ENCODE assay signal across 8 cellular contexts in genomic region chr9:96417051-96417586, GRCh38. TPM values are rescaled to one million over a fixed set of nuclear protein-coding genes. Genes with fewer than 3 reads are reported as not detected.
DNase-seq lines count a peak whose midpoint lies in the region; ATAC-seq and TF ChIP-seq lines count a peak whose summit lies in the region.

No MANE protein-coding gene starts in this region.

- in situ Hi-C loops in transverse colon (cut with MboI; ENCODE audit: low pct_ligation_motif_present in 1 of 4, low pct_unique_long_range_greater_than_20kb in 1 of 4, low sequenced_read_pairs in 3 of 4), result no loop called here

- peak overlapping the region; percentile 84 for H3K4me3 ChIP-seq in GM23338
- peak overlapping the region; percentile 95 for H3K4me3 ChIP-seq in adipocyte (ENCODE audit: low read length)
- peak overlapping the region; percentile 42 to 97 (median 78) for H3K4me3 ChIP-seq in heart left ventricle
- H3K4me3 ChIP-seq in transverse colon, result peak overlapping the region; percentile 67 to 85 (median 72)

- 0 to 1% (median 0%) methylated on average over 34 to 50 of the region's 50 CpGs for WGBS in heart left ventricle, 4 donors
- 0% methylated on average over 32 of the region's 50 CpGs; no CpG with 5 or more reads in 1 of the 2 donors for WGBS in transverse colon (ENCODE audit: low coverage in 1 of 2), 2 donors

- peak; percentile 14 for TF ChIP-seq EP300 in transverse colon (IDR thresholded peaks at IDR 0.05; ENCODE audit: low read depth)

- peak overlapping the region; percentile 94 for H3K4me3 Mint-ChIP-seq in Calu3 (ENCODE audit: low read depth, unreplicated experiment)
- H3K4me3 Mint-ChIP-seq in GM23338, result peak overlapping the region; percentile 94

- H3K27me3 Mint-ChIP-seq in Calu3 (ENCODE audit: unreplicated experiment) (no peaks in the 10 kb centered on the region), GM23338 (ENCODE audit: insufficient read depth, low read depth, poor library complexity) (peaks cover 15% of the 10 kb centered on the region)

- TF ChIP-seq POLR2A in heart left ventricle (IDR thresholded peaks at IDR 0.05) (peak in 1 of 2 donors; percentile 63), transverse colon (IDR thresholded peaks at IDR 0.05) (peak; percentile 90)

- CTCF ChIA-PET in Calu3 (lab: Charles Lee), result no interaction called here

- H3K36me3 Mint-ChIP-seq in Calu3 (ENCODE audit: insufficient read depth, unreplicated experiment), result peaks cover 33% of the 10 kb centered on the region
- peaks cover 6% of the 10 kb centered on the region; the same call in 2 of the 3 replicates for H3K36me3 Mint-ChIP-seq in GM23338 (ENCODE audit: low read depth)

- H3K9me3 ChIP-seq in adipocyte (ENCODE audit: control insufficient read depth, low read length) (no peaks in the 10 kb centered on the region), heart left ventricle (no peaks in the 10 kb centered on the region), transverse colon (no peaks in the 10 kb centered on the region)

- H3K4me2 ChIP-seq in GM23338, result peak overlapping the region; percentile 96

- intact Hi-C loops in Calu3 (cut with micrococcal nuclease; ENCODE audit: unreplicated experiment), result loop anchor here (2.0 to 5.0 kb wide), 2 partner anchors 26 to 85 kb away; no protein-coding TSS in a partner anchor
- intact Hi-C loops in heart left ventricle (cut with DNase I), result loop anchor here in 5 of 10 donors (1.0 to 10.0 kb wide), 7 partner anchors 34 to 240 kb away; partner anchors contain the start of genes SLC35D2 (in 4 of the 5), HABP4 (in 1 of the 5) and PRXL2C (in 1 of the 5)
- intact Hi-C loops in posterior cingulate gyrus (cut with DNase I), result loop anchor here (5.0 kb wide), 2 partner anchors 35 to 75 kb away; partner anchors contain the start of gene SLC35D2
- intact Hi-C loops in transverse colon (cut with DNase I; ENCODE audit: low total_unique reads), result loop anchor here (10.0 kb wide), 1 partner anchor 238 kb away; the partner anchor contains the start of gene PRXL2C

- H2AFZ ChIP-seq in GM23338, result no peak overlapping the region; the same call in 1 of the 2 replicates

- peak overlapping the region; percentile 61 for H3K27ac Mint-ChIP-seq in Calu3 (ENCODE audit: unreplicated experiment)
- peak overlapping the region; percentile 92 for H3K27ac Mint-ChIP-seq in GM23338

- H3F3A ChIP-seq in GM23338 (replicated peaks; ENCODE audit: low read depth), result 0 out of 2 replicates have a peak, but pooled peaks cover 9% of the 10 kb centered on the region

- H3K9me3 Mint-ChIP-seq in Calu3 (ENCODE audit: low read depth, unreplicated experiment) (no peaks in the 10 kb centered on the region), GM23338 (no peaks in the 10 kb centered on the region)

- peaks cover 22% of the 10 kb centered on the region; the same call in 1 of the 2 replicates for H4K20me1 ChIP-seq in GM23338 (replicated peaks; ENCODE audit: insufficient read depth)

- H3K9me2 ChIP-seq in GM23338 (ENCODE audit: insufficient read depth), result no peaks in the 10 kb centered on the region

- H3K27ac ChIP-seq in GM23338 (ENCODE audit: low read depth) (peak overlapping the region; percentile 90), heart left ventricle (peak overlapping the region; percentile 51 to 100 (median 100)), transverse colon (peak overlapping the region; percentile 99)

- no peaks in the 10 kb centered on the region for H3K36me3 ChIP-seq in GM23338 (ENCODE audit: insufficient read depth)
- no peaks in the 10 kb centered on the region for H3K36me3 ChIP-seq in adipocyte (ENCODE audit: control insufficient read depth, insufficient read depth, low read length, severe bottlenecking)
- no peaks in the 10 kb centered on the region for H3K36me3 ChIP-seq in heart left ventricle
- no peaks in the 10 kb centered on the region for H3K36me3 ChIP-seq in transverse colon

- H3K27me3 ChIP-seq in GM23338 (ENCODE audit: insufficient read depth), result no peaks in the 10 kb centered on the region
- H3K27me3 ChIP-seq in adipocyte (replicated peaks; ENCODE audit: control insufficient read depth, insufficient read depth, low read length), result no peaks in the 10 kb centered on the region
- H3K27me3 ChIP-seq in heart left ventricle, result no peaks in the 10 kb centered on the region
- H3K27me3 ChIP-seq in transverse colon, result no peaks in the 10 kb centered on the region

- H3K9ac ChIP-seq in adipocyte (ENCODE audit: low read length), result peak overlapping the region; percentile 84

- ATAC-seq in GM23338 (peak; percentile 4), heart left ventricle (peak in 3 of 4 donors; percentile 21 to 30 (median 25))

- TF ChIP-seq CTCF in Calu3 (IDR thresholded peaks at IDR 0.05; ENCODE audit: unreplicated experiment) (no peak), GM23338 (conservative IDR thresholded peaks at IDR 0.05; ENCODE audit: low read depth in 2 of 2) (no peak), heart left ventricle (IDR thresholded peaks at IDR 0.05) (peak in 4 of 12 donors; percentile 27 to 44 (median 31)), transverse colon (IDR thresholded peaks at IDR 0.05) (peak in 2 of 5 experiments; percentile 17 to 44)

- DNase-seq in Calu3, result peak; percentile 87
- DNase-seq in GM23338 (ENCODE audit: low spot score), result peak; percentile 91
- DNase-seq in NCI-H1048 (lab: John Stamatoyannopoulos, UW), result peak; percentile 48
- peak; percentile 80 for DNase-seq in SW480 (ENCODE audit: low spot score)
- DNase-seq in adipocyte (ENCODE audit: low read depth), result peak; percentile 94
- DNase-seq in heart left ventricle, result peak; percentile 90 to 95 (median 92)
- DNase-seq in posterior cingulate gyrus, result peak; percentile 88 to 98 (median 90)
- DNase-seq in transverse colon, result peak; percentile 95

- H3K4me1 ChIP-seq in GM23338 (ENCODE audit: insufficient read depth) (peaks cover 39% of the 10 kb centered on the region), adipocyte (ENCODE audit: control insufficient read depth, insufficient read depth, low read length) (peaks cover 27% of the 10 kb centered on the region), heart left ventricle (peaks cover 6 to 57% (median 29%) of the 10 kb centered on the region in 12 donors), transverse colon (peaks cover 16 to 44% (median 30%) of the 10 kb centered on the region in 4 donors)

- BruUV-seq in Calu3 (replicated peaks; lab: Mats Ljungman, UMichigan), result no TSS peak

- H3K4me1 Mint-ChIP-seq in Calu3 (ENCODE audit: low read depth, unreplicated experiment) (peaks cover 23% of the 10 kb centered on the region), GM23338 (peaks cover 49% of the 10 kb centered on the region)

- peaks cover 49% of the 10 kb centered on the region for H3K79me2 ChIP-seq in GM23338 (replicated peaks; ENCODE audit: insufficient read depth)

TF ChIP-seq in GM23338, 12 proteins besides CTCF, POLR2A, EP300 and RAD21 (continues in another document):
- TF ChIP-seq CREB1 (CRISPR knock-in tag; IDR thresholded peaks at IDR 0.05; ENCODE audit: low read depth), result peak; percentile 98
- no peak for TF ChIP-seq STAT1 (IDR thresholded peaks at IDR 0.05; ENCODE audit: unreplicated experiment)
- no peak for TF ChIP-seq ZNF331 (CRISPR knock-in tag; IDR thresholded peaks at IDR 0.05; ENCODE audit: low read depth)

RNA-seq across cellular contexts. Expression of gene ZNF367, which starts 1.1 kb away (rescaled TPM):
- 8.6 and 9.6 TPM in 2 replicates for total RNA-seq in Calu3 (2022)
- 11.5 and 12.3 TPM in 2 replicates for total RNA-seq in GM23338 (2014; rRNA removed; shearing (Covaris generic))
- 2.5 and 3.6 TPM in 2 replicates for polyA plus RNA-seq in GM23338 (2016; fragmentation: Nextera tagmentation; extraction: Ambion mirVana)
- 1 to 10 TPM; 2.4 to 5.9 (median 3.2) TPM for total RNA-seq in heart left ventricle
- 1 to 10 TPM in 1 of 2 donors, under 1 TPM in 1; 0.91 to 4.4 TPM for polyA plus RNA-seq in heart left ventricle
- total RNA-seq in transverse colon, result 1 to 10 TPM in 3 of 4 donors, not detected in 1; 1.2 to 2.1 (median 1.4) TPM

RNA-seq across cellular contexts. Expression of gene HABP4, which starts 32.9 kb away (rescaled TPM):
- total RNA-seq in Calu3 (2022) (9.8 and 11.6 TPM in 2 replicates), heart left ventricle (10 to 100 TPM; 17.8 to 35.7 (median 25.9) TPM), transverse colon (10 to 100 TPM in 1 of 4 donors, 1 to 10 TPM in 3; 1.9 to 11.3 (median 5.0) TPM)
- total RNA-seq in GM23338 (2014; rRNA removed; shearing (Covaris generic)), result 7.7 and 9.9 TPM in 2 replicates
- polyA plus RNA-seq in GM23338 (2016; fragmentation: Nextera tagmentation; extraction: Ambion mirVana) (8.8 and 11.1 TPM in 2 replicates), heart left ventricle (10 to 100 TPM; 21.6 to 28.6 TPM)

RNA-seq across cellular contexts. Expression of gene SLC35D2, which starts 33.6 kb away (rescaled TPM):
- total RNA-seq in Calu3 (2022) (20.1 and 21.6 TPM in 2 replicates), heart left ventricle (10 to 100 TPM; 10.5 to 23.1 (median 15.9) TPM), transverse colon (10 to 100 TPM; 35.4 to 91.3 (median 72.7) TPM)
- total RNA-seq in GM23338 (2014; rRNA removed; shearing (Covaris generic)), result 11.6 and 14.4 TPM in 2 replicates
- polyA plus RNA-seq in GM23338 (2016; fragmentation: Nextera tagmentation; extraction: Ambion mirVana) (7.8 and 8.2 TPM in 2 replicates), heart left ventricle (10 to 100 TPM in 1 of 2 donors, 1 to 10 TPM in 1; 8.2 to 19.8 TPM)

Comparison
In these comparisons a context has a peak if more than half of its experiments do, and no peak if none do; other contexts are left out.
1. Peak in every context shown above with its lines: DNase-seq, ATAC-seq, H3K4me3 ChIP-seq and H3K27ac ChIP-seq.